In genomic region chr3:51591231-51591630, GRCh38 we compare ENCODE assay signal across 1 cellular context.
TF ChIP-seq lines count a peak whose summit lies in the region.

No MANE protein-coding gene starts in this region.

TF ChIP-seq in HepG2, 621 proteins besides CTCF, POLR2A, EP300 and RAD21:
- TF ChIP-seq ZNF567 (CRISPR knock-in tag; IDR thresholded peaks at IDR 0.05; ENCODE audit: borderline replicate concordance) = no peak
- no peak for TF ChIP-seq ZNF724P (CRISPR knock-in tag; IDR thresholded peaks at IDR 0.05; ENCODE audit: borderline replicate concordance)
- no peak for TF ChIP-seq GLMP (CRISPR knock-in tag; IDR thresholded peaks at IDR 0.05; ENCODE audit: borderline replicate concordance)
- no peak for TF ChIP-seq ZNF609 (CRISPR knock-in tag; IDR thresholded peaks at IDR 0.05; ENCODE audit: borderline replicate concordance)
- TF ChIP-seq GTF3A (CRISPR knock-in tag; conservative IDR thresholded peaks at IDR 0.05) = no peak
- TF ChIP-seq MBNL3 (CRISPR knock-in tag; conservative IDR thresholded peaks at IDR 0.05) = no peak
TF ChIP-seq in HepG2: peak in this region for 0.
